In the genomic region with DNA sequence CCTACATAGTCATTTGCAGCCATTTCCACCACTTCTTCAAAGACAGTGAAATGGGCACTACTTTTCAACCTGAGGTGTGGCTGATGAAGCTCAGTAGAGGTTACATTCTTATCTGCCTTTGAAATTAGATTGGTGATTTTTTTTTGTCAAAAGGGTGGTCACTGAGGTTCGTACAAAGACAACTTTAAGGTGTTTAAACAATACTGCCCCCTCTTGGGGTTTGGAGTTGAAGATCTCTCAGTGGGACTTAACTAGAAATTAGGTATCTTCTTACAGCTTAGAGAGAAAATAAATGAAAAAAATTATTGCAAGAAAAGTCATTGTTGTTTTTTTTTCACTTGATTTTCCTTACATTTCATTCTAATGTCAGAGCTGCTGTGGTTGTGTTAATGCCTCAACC, we compare ENCODE assay signal across 24 cellular contexts.
"Had no signal": no experiment of that assay in that cellular context is flagged by ENCODE, and none has a peak within 500 bp of the region (broad histone marks: within the 10 kb centered on the region; RNA-seq: fewer than 3 reads in every experiment).

No MANE protein-coding gene starts in this region.

- H3K36me3 ChIP-seq: adrenal gland, ascending aorta, heart right ventricle, lower lobe of right lung, stomach, transverse colon, vagina had no signal

- H3K4me3 ChIP-seq: adrenal gland, ascending aorta, coronary artery, heart right ventricle, lower lobe of right lung, stomach, transverse colon, vagina had no signal

- H3K4me1 ChIP-seq: stomach, vagina had no signal

- H3K36me3 Mint-ChIP-seq: naive thymus-derived CD4-positive, alpha-beta T cell; stimulated activated memory B cell treated with anti-CD40 and anti-IgM and Interleukin-4, amounts not matched to agents 10 μg/mL and 1 μg/mL and 100 μg/mL, for 72 hours; WTC11 had no signal

- H3K9me3 ChIP-seq: adrenal gland, ascending aorta, heart right ventricle, lower lobe of right lung, stomach, transverse colon, vagina had no signal

- H3K4me1 Mint-ChIP-seq: activated T-helper 17 cell treated with anti-CD3 and anti-CD28 coated beads, Interleukin-2, amount 50 U/mL, for 72 hours; immature natural killer cell; naive thymus-derived CD4-positive, alpha-beta T cell; stimulated activated memory B cell treated with anti-CD40 and anti-IgM and Interleukin-4, amounts not matched to agents 10 μg/mL and 1 μg/mL and 100 μg/mL, for 72 hours had no signal

- H3K27me3 Mint-ChIP-seq: activated T-cell treated with anti-CD3 and anti-CD28 coated beads, Interleukin-2, amount 50 U/mL, for 24 hours; activated T-helper 17 cell treated with anti-CD3 and anti-CD28 coated beads, Interleukin-2, amount 50 U/mL, for 72 hours; naive thymus-derived CD4-positive, alpha-beta T cell; stimulated activated memory B cell treated with anti-CD40 and anti-IgM and Interleukin-4, amounts not matched to agents 10 μg/mL and 1 μg/mL and 100 μg/mL, for 72 hours had no signal

- H3K27me3 ChIP-seq: adrenal gland, ascending aorta, heart right ventricle, stomach, transverse colon, vagina had no signal

- DNase-seq: activated CD4-positive, alpha-beta T cell treated with anti-CD3 and anti-CD28 coated beads, Interleukin-2, amount 50 U/mL, for 4 hours; activated CD8-positive, alpha-beta memory T cell treated with anti-CD3 and anti-CD28 coated beads for 24 hours; activated CD8-positive, alpha-beta memory T cell treated with anti-CD3 and anti-CD28 coated beads, Interleukin-2, amount 50 U/mL, for 4 hours; activated T-cell treated with anti-CD3 and anti-CD28 coated beads, Interleukin-2, amount 50 U/mL, for 24 hours; adrenal gland; central memory CD4-positive, alpha-beta T cell; heart right ventricle; immature natural killer cell; lower lobe of right lung; naive thymus-derived CD4-positive, alpha-beta T cell; small intestine; stimulated activated CD4-positive, alpha-beta T cell treated with anti-CD3 and anti-CD28 coated beads, Interleukin-2, amount 100 ng/mL, for 24 hours; stomach; T1000; transverse colon had no signal

- H3K4me3 Mint-ChIP-seq: activated T-cell treated with anti-CD3 and anti-CD28 coated beads, Interleukin-2, amount 50 U/mL, for 24 hours; activated T-helper 17 cell treated with anti-CD3 and anti-CD28 coated beads, Interleukin-2, amount 50 U/mL, for 72 hours; immature natural killer cell; naive thymus-derived CD4-positive, alpha-beta T cell; neural crest cell; stimulated activated memory B cell treated with anti-CD40 and anti-IgM and Interleukin-4, amounts not matched to agents 10 μg/mL and 1 μg/mL and 100 μg/mL, for 72 hours; WTC11 had no signal

- H3K27ac Mint-ChIP-seq: activated naive CD4-positive, alpha-beta T cell treated with anti-CD3 and anti-CD28 coated beads, Interleukin-2, amount 50 U/mL, for 72 hours; activated T-cell treated with anti-CD3 and anti-CD28 coated beads, Interleukin-2, amount 50 U/mL, for 24 hours; activated T-helper 17 cell treated with anti-CD3 and anti-CD28 coated beads, Interleukin-2, amount 50 U/mL, for 72 hours; immature natural killer cell; naive thymus-derived CD4-positive, alpha-beta T cell; stimulated activated memory B cell treated with anti-CD40 and anti-IgM and Interleukin-4, amounts not matched to agents 10 μg/mL and 1 μg/mL and 100 μg/mL, for 72 hours; WTC11 had no signal

- H3K27ac ChIP-seq: ascending aorta, coronary artery, epithelial cell of prostate, heart right ventricle, lower lobe of right lung, stomach, transverse colon, vagina had no signal
